Comparison of ENCODE assay signal across 8 cellular contexts in the genomic region with DNA sequence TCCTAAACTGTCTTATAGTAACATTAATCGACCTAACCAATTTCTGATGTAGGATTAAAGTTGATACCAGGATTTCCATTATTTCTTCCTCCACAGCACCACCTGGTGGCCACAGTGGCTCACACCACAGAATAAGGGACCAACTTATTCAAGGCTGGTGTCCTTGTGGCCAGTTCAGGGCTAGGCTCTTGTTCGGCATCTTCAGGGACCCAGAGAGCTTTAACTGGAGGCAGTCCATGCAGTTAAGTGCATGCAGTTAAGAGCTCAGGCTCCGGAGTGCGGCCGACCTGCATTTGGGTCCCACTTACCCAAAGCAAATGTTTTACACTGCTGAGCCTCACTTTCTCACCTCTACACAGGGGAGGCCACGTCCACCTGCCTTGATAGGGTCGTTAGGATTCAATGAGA. TPM values are rescaled to one million over a fixed set of nuclear protein-coding genes. Genes with fewer than 3 reads are reported as not detected.
DNase-seq lines count a peak whose midpoint lies in the region; ATAC-seq and TF ChIP-seq lines count a peak whose summit lies in the region.

No MANE protein-coding gene starts in this region.

- no peaks in the 10 kb centered on the region for H3K27me3 Mint-ChIP-seq in activated CD4-positive, alpha-beta T cell treated with anti-CD3 and anti-CD28 coated beads, Interleukin-2, amount 10 ng/mL, durations not matched to agents 7 days and 5 days

- peak in 11 of 14 donors; percentile 14 to 67 (median 49) for DNase-seq in C1 segment of cervical spinal cord (lab: John Stamatoyannopoulos, UW)
- peak; percentile 83 for DNase-seq in HEK293T (ENCODE audit: extremely low spot score)
- DNase-seq in NCI-H526 (lab: John Stamatoyannopoulos, UW) = peak; percentile 59 to 86
- DNase-seq in activated CD4-positive, alpha-beta T cell treated with anti-CD3 and anti-CD28 coated beads, Interleukin-2, amount 10 ng/mL, durations not matched to agents 7 days and 5 days = peak; percentile 85
- no peak for DNase-seq in coronary artery (ENCODE audit: low spot score)
- peak; percentile 57 to 78 (median 76) for DNase-seq in stimulated activated CD4-positive, alpha-beta T cell treated with anti-CD3 and anti-CD28 coated beads, TNF-alpha, amount 100 ng/mL, for 4 hours (ENCODE audit: low read depth in 3 of 3)

- POLR2A ChIA-PET in HEK293T (lab: Yijun Ruan, JAX) = interaction anchor here (1.1 kb wide), 1 partner anchor 226 kb away, joined by 3 read pairs; a partner anchor contains a TSS
- POLR2A ChIA-PET in activated CD4-positive, alpha-beta T cell treated with anti-CD3 and anti-CD28 coated beads, Interleukin-2, amount 10 ng/mL, durations not matched to agents 7 days and 5 days (lab: Charles Lee) = no interaction called here

- H3K9me3 ChIP-seq in liver (ENCODE audit: control insufficient read depth in 4 of 4, low read length in 3 of 4) = no peaks in the 10 kb centered on the region

- H3K4me1 ChIP-seq in liver (ENCODE audit: control insufficient read depth in 4 of 4, insufficient read depth in 4 of 4, low read length in 3 of 4) = no peaks in the 10 kb centered on the region

- no peak overlapping the region for H3K9ac ChIP-seq in liver (ENCODE audit: low read depth in 1 of 2, low read length in 2 of 2)

- peaks cover 34% of the 10 kb centered on the region for H3K4me1 Mint-ChIP-seq in activated CD4-positive, alpha-beta T cell treated with anti-CD3 and anti-CD28 coated beads, Interleukin-2, amount 10 ng/mL, durations not matched to agents 7 days and 5 days

- TF ChIP-seq CTCF in coronary artery (IDR thresholded peaks at IDR 0.05) = peak; percentile 60
- TF ChIP-seq CTCF in liver (IDR thresholded peaks at IDR 0.05; ENCODE audit: low read depth, low read length, missing input control) = peak; percentile 96

- peaks cover 0 to 49% (median 10%) of the 10 kb centered on the region in 4 donors for H3K36me3 ChIP-seq in liver (ENCODE audit: control insufficient read depth in 4 of 4, insufficient read depth in 3 of 4, low read depth in 1 of 4, low read length in 3 of 4)

- H3K4me3 Mint-ChIP-seq in activated CD4-positive, alpha-beta T cell treated with anti-CD3 and anti-CD28 coated beads, Interleukin-2, amount 10 ng/mL, durations not matched to agents 7 days and 5 days = no peak overlapping the region

- H3K27me3 ChIP-seq in liver (ENCODE audit: control insufficient read depth in 4 of 4, insufficient read depth in 4 of 4, low read length in 3 of 4) = no peaks in the 10 kb centered on the region

- 42% methylated on average over 7 of the region's 7 CpGs for WGBS in liver

- ATAC-seq in GM21367 (IDR thresholded peaks at IDR 0.05; ENCODE audit: unreplicated experiment) = no peak

- H3K9me3 Mint-ChIP-seq in activated CD4-positive, alpha-beta T cell treated with anti-CD3 and anti-CD28 coated beads, Interleukin-2, amount 10 ng/mL, durations not matched to agents 7 days and 5 days = no peaks in the 10 kb centered on the region

- H3K27ac Mint-ChIP-seq in activated CD4-positive, alpha-beta T cell treated with anti-CD3 and anti-CD28 coated beads, Interleukin-2, amount 10 ng/mL, durations not matched to agents 7 days and 5 days = peak overlapping the region; percentile 2

- peak; percentile 89 to 94 for TF ChIP-seq RAD21 in liver (IDR thresholded peaks at IDR 0.05)

- H3K4me3 ChIP-seq in coronary artery = no peak overlapping the region
- H3K4me3 ChIP-seq in liver (ENCODE audit: low read depth in 1 of 3, low read length in 3 of 3) = no peak overlapping the region

- CTCF ChIA-PET in HEK293T (lab: Yijun Ruan, JAX) = interaction anchor here (0.8 to 3.8 kb wide), 6 partner anchors 9 to 383 kb away, joined by 3 to 30 read pairs (median 6); no protein-coding TSS in a partner anchor
- CTCF ChIA-PET in activated CD4-positive, alpha-beta T cell treated with anti-CD3 and anti-CD28 coated beads, Interleukin-2, amount 10 ng/mL, durations not matched to agents 7 days and 5 days (lab: Charles Lee) = interaction anchor here (0.6 to 14.7 kb wide), 8 partner anchors 9 to 412 kb away, joined by 3 to 101 read pairs (median 4); no protein-coding TSS in a partner anchor

- H3K27ac ChIP-seq in coronary artery (no peak overlapping the region), liver (ENCODE audit: low read depth in 1 of 2, low read length in 2 of 2) (no peak overlapping the region)

- peaks cover 80% of the 10 kb centered on the region for H3K36me3 Mint-ChIP-seq in activated CD4-positive, alpha-beta T cell treated with anti-CD3 and anti-CD28 coated beads, Interleukin-2, amount 10 ng/mL, durations not matched to agents 7 days and 5 days (ENCODE audit: low read depth)

TF ChIP-seq in HEK293T, 16 proteins besides CTCF, POLR2A, EP300 and RAD21:
- TF ChIP-seq SP1 (IDR thresholded peaks at IDR 0.05) (no peak), FOXM1 (IDR thresholded peaks at IDR 0.05; ENCODE audit: borderline replicate concordance) (no peak), ARNT (IDR thresholded peaks at IDR 0.05) (no peak), TARDBP (IDR thresholded peaks at IDR 0.05) (no peak)

TF ChIP-seq in liver, 16 proteins besides CTCF, POLR2A, EP300 and RAD21:
- TF ChIP-seq NR2F2 (IDR thresholded peaks at IDR 0.05) (no peak), FOXA1 (IDR thresholded peaks at IDR 0.05) (no peak), HNF4A (conservative IDR thresholded peaks at IDR 0.05) (no peak), RXRA (IDR thresholded peaks at IDR 0.05) (no peak), YY1 (IDR thresholded peaks at IDR 0.05) (no peak), JUND (IDR thresholded peaks at IDR 0.05) (no peak), TAF1 (conservative IDR thresholded peaks at IDR 0.05) (no peak), GABPA (IDR thresholded peaks at IDR 0.05 in 1 of 2, conservative IDR thresholded peaks at IDR 0.05 in 1 of 2) (no peak), HNF4G (IDR thresholded peaks at IDR 0.05) (no peak), SP1 (IDR thresholded peaks at IDR 0.05) (no peak)
- TF ChIP-seq, protein P1, sequence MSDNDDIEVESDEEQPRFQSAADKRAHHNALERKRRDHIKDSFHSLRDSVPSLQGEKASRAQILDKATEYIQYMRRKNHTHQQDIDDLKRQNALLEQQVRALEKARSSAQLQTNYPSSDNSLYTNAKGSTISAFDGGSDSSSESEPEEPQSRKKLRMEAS (IDR thresholded peaks at IDR 0.05) = no peak
- TF ChIP-seq, protein P2, sequence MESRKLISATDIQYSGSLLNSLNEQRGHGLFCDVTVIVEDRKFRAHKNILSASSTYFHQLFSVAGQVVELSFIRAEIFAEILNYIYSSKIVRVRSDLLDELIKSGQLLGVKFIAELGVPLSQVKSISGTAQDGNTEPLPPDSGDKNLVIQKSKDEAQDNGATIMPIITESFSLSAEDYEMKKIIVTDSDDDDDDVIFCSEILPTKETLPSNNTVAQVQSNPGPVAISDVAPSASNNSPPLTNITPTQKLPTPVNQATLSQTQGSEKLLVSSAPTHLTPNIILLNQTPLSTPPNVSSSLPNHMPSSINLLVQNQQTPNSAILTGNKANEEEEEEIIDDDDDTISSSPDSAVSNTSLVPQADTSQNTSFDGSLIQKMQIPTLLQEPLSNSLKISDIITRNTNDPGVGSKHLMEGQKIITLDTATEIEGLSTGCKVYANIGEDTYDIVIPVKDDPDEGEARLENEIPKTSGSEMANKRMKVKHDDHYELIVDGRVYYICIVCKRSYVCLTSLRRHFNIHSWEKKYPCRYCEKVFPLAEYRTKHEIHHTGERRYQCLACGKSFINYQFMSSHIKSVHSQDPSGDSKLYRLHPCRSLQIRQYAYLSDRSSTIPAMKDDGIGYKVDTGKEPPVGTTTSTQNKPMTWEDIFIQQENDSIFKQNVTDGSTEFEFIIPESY (IDR thresholded peaks at IDR 0.05) = no peak

RNA-seq across cellular contexts. Expression of a gene that starts 42.0 kb away (rescaled TPM):
- 10 to 100 TPM; 32.7 to 33.0 TPM for total RNA-seq in activated CD4-positive, alpha-beta T cell treated with anti-CD3 and anti-CD28 coated beads, Interleukin-2, amount 10 ng/mL, durations not matched to agents 7 days and 5 days
- total RNA-seq in liver = under 1 TPM; 0.33 to 0.37 TPM
- polyA plus RNA-seq in liver = under 1 TPM in 1 of 2 donors, not detected in 1; 0.17 TPM

Comparison
In these comparisons a context has a peak if more than half of its experiments do, and no peak if none do; other contexts are left out.
1. RNA of a gene that starts 42.0 kb away (total RNA-seq): 32.7 to 33.0 TPM in activated CD4-positive, alpha-beta T cell treated with anti-CD3 and anti-CD28 coated beads, Interleukin-2, amount 10 ng/mL, durations not matched to agents 7 days and 5 days; 0.33 to 0.37 TPM in liver; every median in the first group is over 10 times any median in the second.